Comparison of ENCODE assay signal across 8 cellular contexts in the genomic region with DNA sequence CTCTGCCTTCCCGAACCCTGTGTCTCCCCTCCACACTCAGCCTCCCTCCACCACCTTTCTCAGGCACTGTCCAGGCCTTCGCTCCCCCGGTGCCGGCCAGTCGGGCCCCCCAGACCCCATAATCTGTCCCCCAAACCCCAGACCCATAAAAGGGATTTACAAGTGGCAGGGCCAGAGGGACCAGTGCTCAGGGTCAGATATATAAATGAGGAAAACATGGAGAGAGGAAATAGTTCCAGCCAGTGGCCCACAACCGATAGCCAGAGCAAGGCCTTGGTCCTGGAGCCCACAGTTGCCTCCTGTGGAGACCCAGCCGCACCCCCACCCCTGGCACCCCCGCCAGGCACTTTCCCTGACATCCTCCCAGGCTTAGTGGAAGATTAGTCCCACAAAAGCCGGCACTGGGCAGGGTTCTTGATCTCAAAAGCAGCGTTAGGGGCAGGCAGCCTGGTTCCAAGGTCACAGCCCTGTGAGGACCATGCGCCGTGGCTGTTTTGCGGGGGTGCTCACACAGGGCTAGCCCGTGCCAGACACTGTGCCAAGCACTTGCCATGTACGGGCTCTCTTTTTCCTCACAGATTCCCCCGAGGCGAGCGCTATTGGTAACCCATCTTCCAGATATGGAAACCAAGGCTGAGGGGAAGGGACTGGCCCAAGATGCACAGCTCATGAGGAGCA. TPM values are rescaled to one million over a fixed set of nuclear protein-coding genes. Genes with fewer than 3 reads are reported as not detected.
DNase-seq lines count a peak whose midpoint lies in the region; ATAC-seq and TF ChIP-seq lines count a peak whose summit lies in the region.

No MANE protein-coding gene starts in this region.

- no peak for ATAC-seq in psoas muscle
- no peak for ATAC-seq in GM18867 (IDR thresholded peaks at IDR 0.05; ENCODE audit: unreplicated experiment)

- H3K27me3 ChIP-seq in DOHH2 (ENCODE audit: control insufficient read depth, low read length) (peaks cover 24% of the 10 kb centered on the region), psoas muscle (ENCODE audit: insufficient read depth in 3 of 3, low read length in 2 of 3) (peaks cover 0 to 9% (median 0%) of the 10 kb centered on the region in 3 donors)

- no peaks in the 10 kb centered on the region for H3K9me3 ChIP-seq in DOHH2 (ENCODE audit: control insufficient read depth, insufficient read depth, low read length)
- no peaks in the 10 kb centered on the region for H3K9me3 ChIP-seq in psoas muscle

- H3K27ac ChIP-seq in DOHH2 (ENCODE audit: low read depth, low read length) (no peak overlapping the region), psoas muscle (peak overlapping the region; percentile 75)

- no peaks in the 10 kb centered on the region for H3K79me2 ChIP-seq in DOHH2 (ENCODE audit: control insufficient read depth, low read length)

- no peaks in the 10 kb centered on the region for H3F3A ChIP-seq in DOHH2 (ENCODE audit: control insufficient read depth, insufficient read depth)

- no peaks in the 10 kb centered on the region; the same call in 1 of the 2 replicates for H4K20me1 ChIP-seq in DOHH2 (ENCODE audit: control insufficient read depth, insufficient read depth, low read depth, low read length)

- peak overlapping the region; percentile 77 for H3K4me2 ChIP-seq in DOHH2 (ENCODE audit: low read length)

- peak overlapping the region; percentile 64 for H3K4me3 ChIP-seq in DOHH2 (ENCODE audit: low read length)
- peak overlapping the region; percentile 57 for H3K4me3 ChIP-seq in WI38 (ENCODE audit: low read depth, low read length)
- H3K4me3 ChIP-seq in fibroblast of villous mesenchyme (ENCODE audit: low read depth, low read length): peak overlapping the region; percentile 64
- H3K4me3 ChIP-seq in psoas muscle: peak overlapping the region; percentile 57

- peaks cover 29% of the 10 kb centered on the region for H3K4me1 ChIP-seq in DOHH2 (ENCODE audit: control insufficient read depth, low read length)
- H3K4me1 ChIP-seq in psoas muscle: peaks cover 15% of the 10 kb centered on the region

- 54 to 55% (median 55%) methylated on average over 18 of the region's 18 CpGs for WGBS in psoas muscle, 3 donors

- TF ChIP-seq CTCF in DOHH2 (IDR thresholded peaks at IDR 0.05; ENCODE audit: low read depth, low read length, poor library complexity, severe bottlenecking) (no peak), WI38 (IDR thresholded peaks at IDR 0.05; ENCODE audit: low read depth, low read length) (no peak), fibroblast of villous mesenchyme (IDR thresholded peaks at IDR 0.05; ENCODE audit: insufficient read depth, low read depth, low read length) (no peak), psoas muscle (IDR thresholded peaks at IDR 0.05) (no peak)

- intact Hi-C loops in psoas muscle (cut with DNase I): loop anchor here in 1 of 2 donors (5.0 kb wide), 1 partner anchor 115 kb away; no protein-coding TSS in a partner anchor

- no peaks in the 10 kb centered on the region for H3K9me2 ChIP-seq in DOHH2 (replicated peaks; ENCODE audit: control insufficient read depth, low read length)

- DNase-seq in fibroblast of villous mesenchyme (ENCODE audit: low read depth): no peak
- DNase-seq in psoas muscle: no peak
- no peak for DNase-seq in T-helper 9 cell
- DNase-seq in retina: no peak
- DNase-seq in NCI-H187 treated with DMSO at 0.1 percent for 48 hours (lab: John Stamatoyannopoulos, UW): no peak

- H3K36me3 ChIP-seq in DOHH2 (ENCODE audit: control insufficient read depth, low read length) (no peaks in the 10 kb centered on the region), psoas muscle (ENCODE audit: insufficient read depth in 1 of 2, low read depth in 1 of 2) (no peaks in the 10 kb centered on the region)

RNA-seq across cellular contexts. Expression of a gene that starts 1.1 kb away (rescaled TPM):
- 91.8 and 97.2 TPM in 2 replicates for total RNA-seq in fibroblast of villous mesenchyme
- 10 to 100 TPM; 28.2 to 49.9 (median 31.9) TPM for total RNA-seq in psoas muscle
- 10 to 100 TPM; 15.5 to 24.0 (median 20.7) TPM for polyA plus RNA-seq in psoas muscle
